Comparison of ENCODE assay signal across 20 cellular contexts in genomic region chr7:120961638-120962173, GRCh38. TPM values are rescaled to one million over a fixed set of nuclear protein-coding genes. Genes with fewer than 3 reads are reported as not detected.
"Had no signal": no experiment of that assay in that cellular context is flagged by ENCODE, and none has a peak within 500 bp of the region (broad histone marks: within the 10 kb centered on the region; RNA-seq: fewer than 3 reads in every experiment).

No MANE protein-coding gene starts in this region.

- H3K27me3 ChIP-seq: brain microvascular endothelial cell, gastroesophageal sphincter, heart right ventricle, suprapubic skin had no signal

- ATAC-seq: gastroesophageal sphincter; heart right ventricle; naive thymus-derived CD8-positive, alpha-beta T cell; stimulated activated naive CD8-positive, alpha-beta T cell treated with anti-CD3 and anti-CD28 coated beads, Interleukin-15, Interleukin-2, amounts not matched to agents 100 U/mL and 50 U/mL, for 24 hours had no signal

- H3K4me3 ChIP-seq: gastroesophageal sphincter, heart right ventricle, lung, suprapubic skin had no signal

- H3K4me3 Mint-ChIP-seq: activated B cell treated with CpG ODN at 0.5 μM for 24 hours; activated CD4-positive, alpha-beta T cell treated with anti-CD3 and anti-CD28 coated beads, Interleukin-2, amount 10 ng/mL, durations not matched to agents 24 days and 14 days; activated naive CD8-positive, alpha-beta T cell treated with anti-CD3 and anti-CD28 coated beads, Interleukin-2, amount 10 ng/mL, durations not matched to agents 7 days and 5 days; activated T-helper 1 cell treated with anti-CD3 and anti-CD28 coated beads, Interleukin-12 subunit alpha, Interleukin-12 subunit beta, Interleukin-2, Interleukin-4 antibody, amounts not matched to agents 30 ng/mL and 10 ng/mL and 1 ng/mL, durations not matched to agents 14 hours and 24 hours and 36 hours; central memory CD8-positive, alpha-beta T cell; naive thymus-derived CD8-positive, alpha-beta T cell had no signal

- H3K27me3 Mint-ChIP-seq: activated B cell treated with CpG ODN at 0.5 μM for 24 hours; activated CD4-positive, alpha-beta T cell treated with anti-CD3 and anti-CD28 coated beads, Interleukin-2, amount 10 ng/mL, durations not matched to agents 24 days and 14 days; activated naive CD8-positive, alpha-beta T cell treated with anti-CD3 and anti-CD28 coated beads, Interleukin-2, amount 10 ng/mL, durations not matched to agents 7 days and 5 days; central memory CD8-positive, alpha-beta T cell; naive thymus-derived CD8-positive, alpha-beta T cell had no signal

- H3K27ac Mint-ChIP-seq: activated B cell treated with CpG ODN at 0.5 μM for 24 hours; activated CD4-positive, alpha-beta T cell treated with anti-CD3 and anti-CD28 coated beads, Interleukin-2, amount 10 ng/mL, durations not matched to agents 24 days and 14 days; activated naive CD8-positive, alpha-beta T cell treated with anti-CD3 and anti-CD28 coated beads, Interleukin-2, amount 10 ng/mL, durations not matched to agents 7 days and 5 days; activated T-helper 1 cell treated with anti-CD3 and anti-CD28 coated beads, Interleukin-12 subunit alpha, Interleukin-12 subunit beta, Interleukin-2, Interleukin-4 antibody, amounts not matched to agents 30 ng/mL and 10 ng/mL and 1 ng/mL, durations not matched to agents 14 hours and 24 hours and 36 hours had no signal

- H3K4me1 ChIP-seq: suprapubic skin had no signal

- DNase-seq: activated B cell treated with CpG ODN at 0.5 μM for 24 hours; activated CD4-positive, alpha-beta T cell treated with anti-CD3 and anti-CD28 coated beads, Interleukin-2, amount 10 ng/mL, durations not matched to agents 24 days and 14 days; activated CD8-positive, alpha-beta memory T cell treated with anti-CD3 and anti-CD28 coated beads, Interleukin-2, amount 50 U/mL, for 48 hours; activated naive CD8-positive, alpha-beta T cell treated with anti-CD3 and anti-CD28 coated beads, Interleukin-2, amount 10 ng/mL, durations not matched to agents 7 days and 5 days; anterior cingulate cortex; brain microvascular endothelial cell; cortex of kidney; effector memory CD4-positive, alpha-beta T cell; heart right ventricle; naive thymus-derived CD8-positive, alpha-beta T cell; stimulated activated CD4-positive, alpha-beta T cell treated with anti-CD3 and anti-CD28 coated beads, Interleukin-2, amount 100 ng/mL, for 48 hours; stimulated activated naive CD8-positive, alpha-beta T cell treated with anti-CD3 and anti-CD28 coated beads, Interleukin-15, Interleukin-2, amounts not matched to agents 100 U/mL and 50 U/mL, for 24 hours; T-helper 2 cell; trophoblast cell had no signal

- H3K27ac ChIP-seq: brain microvascular endothelial cell, epithelial cell of prostate, gastroesophageal sphincter, suprapubic skin had no signal

- H3K9me3 Mint-ChIP-seq: activated B cell treated with CpG ODN at 0.5 μM for 24 hours; activated CD4-positive, alpha-beta T cell treated with anti-CD3 and anti-CD28 coated beads, Interleukin-2, amount 10 ng/mL, durations not matched to agents 24 days and 14 days; activated naive CD8-positive, alpha-beta T cell treated with anti-CD3 and anti-CD28 coated beads, Interleukin-2, amount 10 ng/mL, durations not matched to agents 7 days and 5 days; activated T-helper 1 cell treated with anti-CD3 and anti-CD28 coated beads, Interleukin-12 subunit alpha, Interleukin-12 subunit beta, Interleukin-2, Interleukin-4 antibody, amounts not matched to agents 30 ng/mL and 10 ng/mL and 1 ng/mL, durations not matched to agents 14 hours and 24 hours and 36 hours; central memory CD8-positive, alpha-beta T cell; naive thymus-derived CD8-positive, alpha-beta T cell had no signal

- H3K9me3 ChIP-seq: gastroesophageal sphincter, heart right ventricle, suprapubic skin had no signal

RNA-seq across cellular contexts. Expression of gene CPED1, which starts 26.8 kb away (rescaled TPM):
- total RNA-seq: activated CD4-positive, alpha-beta T cell treated with anti-CD3 and anti-CD28 coated beads, Interleukin-2, amount 10 ng/mL, durations not matched to agents 24 days and 14 days; activated naive CD8-positive, alpha-beta T cell treated with anti-CD3 and anti-CD28 coated beads, Interleukin-2, amount 10 ng/mL, durations not matched to agents 7 days and 5 days; activated T-helper 1 cell treated with anti-CD3 and anti-CD28 coated beads, Interleukin-12 subunit alpha, Interleukin-12 subunit beta, Interleukin-2, Interleukin-4 antibody, amounts not matched to agents 30 ng/mL and 10 ng/mL and 1 ng/mL, durations not matched to agents 14 hours and 24 hours and 36 hours; naive thymus-derived CD8-positive, alpha-beta T cell had no signal
- polyA plus RNA-seq: naive thymus-derived CD8-positive, alpha-beta T cell had no signal
